18 cellular contexts compared by ENCODE assay signal in genomic region chr11:3738723-3739122, GRCh38.
"Had no signal": no experiment of that assay in that cellular context is flagged by ENCODE, and none has a peak within 500 bp of the region (broad histone marks: within the 10 kb centered on the region; RNA-seq: fewer than 3 reads in every experiment).

No MANE protein-coding gene starts in this region.

- H3K27ac ChIP-seq: left ventricle myocardium inferior, ovary, prostate gland, suprapubic skin had no signal

- H3K27me3 ChIP-seq: ovary, suprapubic skin, tibial nerve had no signal

- DNase-seq: activated CD4-positive, alpha-beta memory T cell treated with anti-CD3 and anti-CD28 coated beads for 36 hours; activated CD4-positive, alpha-beta T cell treated with anti-CD3 and anti-CD28 coated beads for 36 hours; activated effector memory CD4-positive, alpha-beta T cell treated with Interleukin-2 at 50 U/mL for 16 hours; activated naive CD4-positive, alpha-beta T cell treated with anti-CD3 and anti-CD28 coated beads, Interleukin-2, amount 10 ng/mL, durations not matched to agents 7 days and 5 days; activated T-cell treated with anti-CD3 and anti-CD28 coated beads, Interleukin-2, amount 50 U/mL, for 48 hours; effector CD4-positive, alpha-beta T cell; hippocampal formation; left ventricle myocardium inferior; ovary; stimulated activated CD4-positive, alpha-beta T cell treated with anti-CD3 and anti-CD28 coated beads, Interleukin-4, amount 100 ng/mL, for 24 hours; T1000 had no signal

- H3K4me1 ChIP-seq: left ventricle myocardium inferior, prostate gland, suprapubic skin had no signal

- H3K27me3 Mint-ChIP-seq: activated CD4-positive, alpha-beta memory T cell treated with anti-CD3 and anti-CD28 coated beads for 36 hours; activated CD4-positive, alpha-beta T cell treated with anti-CD3 and anti-CD28 coated beads for 36 hours; activated naive CD4-positive, alpha-beta T cell treated with anti-CD3 and anti-CD28 coated beads, Interleukin-2, amount 10 ng/mL, durations not matched to agents 7 days and 5 days; natural killer cell treated with Interleukin-12 subunit alpha and Interleukin-12 subunit beta and Interleukin-15 and Interleukin-18, amount 100 ng/mL, for 72 hours; stimulated activated naive CD8-positive, alpha-beta T cell treated with anti-CD3 and anti-CD28 coated beads, Interleukin-15, Interleukin-2, amounts not matched to agents 100 ng/mL and 50 ng/mL, for 24 hours had no signal

- H3K4me3 ChIP-seq: left ventricle myocardium inferior, ovary, prostate gland, suprapubic skin, tibial nerve had no signal

- H3K36me3 ChIP-seq: ovary, prostate gland had no signal

- H3K4me3 Mint-ChIP-seq: activated CD4-positive, alpha-beta memory T cell treated with anti-CD3 and anti-CD28 coated beads for 36 hours; activated CD4-positive, alpha-beta T cell treated with anti-CD3 and anti-CD28 coated beads for 36 hours; activated naive CD4-positive, alpha-beta T cell treated with anti-CD3 and anti-CD28 coated beads, Interleukin-2, amount 10 ng/mL, durations not matched to agents 7 days and 5 days; natural killer cell treated with Interleukin-12 subunit alpha and Interleukin-12 subunit beta and Interleukin-15 and Interleukin-18, amount 100 ng/mL, for 72 hours; stimulated activated naive CD8-positive, alpha-beta T cell treated with anti-CD3 and anti-CD28 coated beads, Interleukin-15, Interleukin-2, amounts not matched to agents 100 ng/mL and 50 ng/mL, for 24 hours; T-helper 1 cell treated with Interleukin-12 subunit alpha and Interleukin-12 subunit beta and Interleukin-4 antibody, amounts not matched to agents 30 μg/mL and 1 μg/mL, for 36 hours; WTC11 had no signal

- H3K9me3 ChIP-seq: left ventricle myocardium inferior, ovary, prostate gland, suprapubic skin, tibial nerve had no signal

- H3K4me1 Mint-ChIP-seq: activated CD4-positive, alpha-beta T cell treated with anti-CD3 and anti-CD28 coated beads for 36 hours; activated naive CD4-positive, alpha-beta T cell treated with anti-CD3 and anti-CD28 coated beads, Interleukin-2, amount 10 ng/mL, durations not matched to agents 7 days and 5 days; WTC11 had no signal

- H3K27ac Mint-ChIP-seq: activated CD4-positive, alpha-beta memory T cell treated with anti-CD3 and anti-CD28 coated beads for 36 hours; activated CD4-positive, alpha-beta T cell treated with anti-CD3 and anti-CD28 coated beads for 36 hours; activated naive CD4-positive, alpha-beta T cell treated with anti-CD3 and anti-CD28 coated beads, Interleukin-2, amount 10 ng/mL, durations not matched to agents 7 days and 5 days; natural killer cell treated with Interleukin-12 subunit alpha and Interleukin-12 subunit beta and Interleukin-15 and Interleukin-18, amount 100 ng/mL, for 72 hours; stimulated activated naive CD8-positive, alpha-beta T cell treated with anti-CD3 and anti-CD28 coated beads, Interleukin-15, Interleukin-2, amounts not matched to agents 100 ng/mL and 50 ng/mL, for 24 hours; T-helper 1 cell treated with Interleukin-12 subunit alpha and Interleukin-12 subunit beta and Interleukin-4 antibody, amounts not matched to agents 30 μg/mL and 1 μg/mL, for 36 hours; WTC11 had no signal

- H3K9me3 Mint-ChIP-seq: activated CD4-positive, alpha-beta memory T cell treated with anti-CD3 and anti-CD28 coated beads for 36 hours; activated naive CD4-positive, alpha-beta T cell treated with anti-CD3 and anti-CD28 coated beads, Interleukin-2, amount 10 ng/mL, durations not matched to agents 7 days and 5 days; natural killer cell treated with Interleukin-12 subunit alpha and Interleukin-12 subunit beta and Interleukin-15 and Interleukin-18, amount 100 ng/mL, for 72 hours; stimulated activated naive CD8-positive, alpha-beta T cell treated with anti-CD3 and anti-CD28 coated beads, Interleukin-15, Interleukin-2, amounts not matched to agents 100 ng/mL and 50 ng/mL, for 24 hours; T-helper 1 cell treated with Interleukin-12 subunit alpha and Interleukin-12 subunit beta and Interleukin-4 antibody, amounts not matched to agents 30 μg/mL and 1 μg/mL, for 36 hours; WTC11 had no signal
